19 cellular contexts compared by ENCODE assay signal in genomic region chr12:14904854-14905253, GRCh38. TPM values are rescaled to one million over a fixed set of nuclear protein-coding genes. Genes with fewer than 3 reads are reported as not detected.
DNase-seq lines count a peak whose midpoint lies in the region; ATAC-seq and TF ChIP-seq lines count a peak whose summit lies in the region.
"Had no signal": no experiment of that assay in that cellular context is flagged by ENCODE, and none has a peak within 500 bp of the region (broad histone marks: within the 10 kb centered on the region; RNA-seq: fewer than 3 reads in every experiment).

No MANE protein-coding gene starts in this region.

- TF ChIP-seq CTCF in coronary artery (IDR thresholded peaks at IDR 0.05) (no peak), mesothelial cell of epicardium (IDR thresholded peaks at IDR 0.05; ENCODE audit: unreplicated experiment) (no peak), tibial nerve (IDR thresholded peaks at IDR 0.05) (no peak)

- WGBS in tibial nerve, 2 donors = 73 to 87% methylated on average over 8 of the region's 8 CpGs

- H3K4me3 Mint-ChIP-seq in T-cell (no peak overlapping the region), mesothelial cell of epicardium (no peak overlapping the region)
- H3K4me3 Mint-ChIP-seq in effector memory CD8-positive, alpha-beta T cell = no peak overlapping the region
- H3K4me3 Mint-ChIP-seq: neural crest cell; T-helper 1 cell treated with Interleukin-12 subunit alpha and Interleukin-12 subunit beta and Interleukin-4 antibody, amounts not matched to agents 30 μg/mL and 1 μg/mL, for 36 hours had no signal

- H3K36me3 ChIP-seq in tibial nerve = no peaks in the 10 kb centered on the region

- TF ChIP-seq EP300 in tibial nerve (IDR thresholded peaks at IDR 0.05) = no peak

- H3K27me3 ChIP-seq in tibial nerve = no peaks in the 10 kb centered on the region
- H3K27me3 ChIP-seq: hepatocyte had no signal

- no peak for TF ChIP-seq POLR2A in tibial nerve (IDR thresholded peaks at IDR 0.05)

- H3K27ac Mint-ChIP-seq in T-cell (peak overlapping the region; percentile 8 to 13), mesothelial cell of epicardium (peak overlapping the region; percentile 70)
- no peak overlapping the region for H3K27ac Mint-ChIP-seq in effector memory CD8-positive, alpha-beta T cell
- H3K27ac Mint-ChIP-seq: T-helper 1 cell treated with Interleukin-12 subunit alpha and Interleukin-12 subunit beta and Interleukin-4 antibody, amounts not matched to agents 30 μg/mL and 1 μg/mL, for 36 hours had no signal

- no peaks in the 10 kb centered on the region for H3K9me3 ChIP-seq in tibial nerve

- H3K36me3 Mint-ChIP-seq in T-cell (peaks cover 46% of the 10 kb centered on the region), mesothelial cell of epicardium (peaks cover 19% of the 10 kb centered on the region)
- H3K36me3 Mint-ChIP-seq in effector memory CD8-positive, alpha-beta T cell (ENCODE audit: insufficient read depth) = peaks cover 3% of the 10 kb centered on the region

- H3K4me1 Mint-ChIP-seq in T-cell = peaks cover 11 to 20% (median 19%) of the 10 kb centered on the region in 3 donors
- peaks cover 43% of the 10 kb centered on the region for H3K4me1 Mint-ChIP-seq in mesothelial cell of epicardium
- peaks cover 3 to 5% of the 10 kb centered on the region in 2 donors for H3K4me1 Mint-ChIP-seq in effector memory CD8-positive, alpha-beta T cell (ENCODE audit: low read depth in 2 of 2)

- CTCF ChIA-PET in T-cell (lab: Charles Lee) = no interaction called here

- H3K4me1 ChIP-seq in tibial nerve = peaks cover 0 to 19% (median 9%) of the 10 kb centered on the region in 4 donors

- H3K27me3 Mint-ChIP-seq in T-cell (no peaks in the 10 kb centered on the region), mesothelial cell of epicardium (ENCODE audit: low read depth) (no peaks in the 10 kb centered on the region)
- H3K27me3 Mint-ChIP-seq in effector memory CD8-positive, alpha-beta T cell = no peaks in the 10 kb centered on the region

- ATAC-seq in T-cell (replicated peaks in 1 of 4) = no peak
- no peak for ATAC-seq in effector memory CD8-positive, alpha-beta T cell (replicated peaks)
- ATAC-seq: activated CD4-positive, CD25-positive, alpha-beta regulatory T cell treated with anti-CD3 and anti-CD28 coated beads, Interleukin-2, amount 50 U/mL, for 24 hours had no signal

- no peak for DNase-seq in T-cell
- DNase-seq in coronary artery (ENCODE audit: low spot score) = no peak
- DNase-seq in mesothelial cell of epicardium (ENCODE audit: low spot score in 2 of 2, unreplicated experiment in 2 of 2) = no peak
- DNase-seq in tibial nerve (ENCODE audit: low spot score in 2 of 2) = no peak
- no peak for DNase-seq in retina
- DNase-seq in activated CD4-positive, CD25-positive, alpha-beta regulatory T cell treated with anti-CD3 and anti-CD28 coated beads, Interleukin-2, amount 50 U/mL, for 72 hours = no peak
- DNase-seq in effector memory CD8-positive, alpha-beta T cell = no peak
- DNase-seq: AML-193; central memory CD4-positive, alpha-beta T cell; KBM-7; midbrain; NCI-H2081; SHP77; stimulated activated naive CD4-positive, alpha-beta T cell treated with Interleukin-2 at 50 U/mL for 16 hours had no signal

- POLR2A ChIA-PET in T-cell (lab: Charles Lee) = no interaction called here

- peak overlapping the region; percentile 61 to 68 for H3K27ac ChIP-seq in coronary artery
- peak overlapping the region in 3 of 4 donors; percentile 16 to 45 (median 36) for H3K27ac ChIP-seq in tibial nerve
- H3K27ac ChIP-seq: hepatocyte had no signal

- peaks cover 0 to 3% (median 0%) of the 10 kb centered on the region in 3 donors for H3K9me3 Mint-ChIP-seq in T-cell
- peaks cover 7% of the 10 kb centered on the region for H3K9me3 Mint-ChIP-seq in mesothelial cell of epicardium
- H3K9me3 Mint-ChIP-seq in effector memory CD8-positive, alpha-beta T cell = no peaks in the 10 kb centered on the region
- H3K9me3 Mint-ChIP-seq: T-helper 1 cell treated with Interleukin-12 subunit alpha and Interleukin-12 subunit beta and Interleukin-4 antibody, amounts not matched to agents 30 μg/mL and 1 μg/mL, for 36 hours had no signal

- peak overlapping the region; percentile 22 for H3K4me3 ChIP-seq in coronary artery
- no peak overlapping the region for H3K4me3 ChIP-seq in tibial nerve
- H3K4me3 ChIP-seq: hepatocyte had no signal

RNA-seq across cellular contexts. Expression of gene MGP, which starts 19.2 kb away (rescaled TPM):
- 1 to 10 TPM; 1.5 to 4.0 (median 2.2) TPM for total RNA-seq in T-cell
- total RNA-seq in mesothelial cell of epicardium = 202 to 221 TPM (median 202 TPM) in 3 replicates
- total RNA-seq in tibial nerve = 100 to 1,000 TPM; 187 to 759 (median 492) TPM
- total RNA-seq: NCI-H460, neural crest cell had no signal

RNA-seq across cellular contexts. Expression of gene ERP27, which starts 33.5 kb away (rescaled TPM):
- total RNA-seq in T-cell (10 to 100 TPM; 11.1 to 21.8 (median 14.7) TPM), mesothelial cell of epicardium (55.2 to 60.4 TPM (median 58.1 TPM) in 3 replicates), tibial nerve (not detected)
- total RNA-seq: NCI-H460, neural crest cell had no signal

RNA-seq across cellular contexts. Expression of gene ARHGDIB, which starts 56.5 kb away (rescaled TPM):
- total RNA-seq in T-cell = 100 to 1,000 TPM; 722 to 938 (median 785) TPM
- 26.2 to 30.1 TPM (median 28.5 TPM) in 3 replicates for total RNA-seq in mesothelial cell of epicardium
- 100 to 1,000 TPM in 2 of 4 donors, 10 to 100 TPM in 2; 63.8 to 112 (median 89.4) TPM for total RNA-seq in tibial nerve
- total RNA-seq: NCI-H460 had no signal

Comparison
In these comparisons a context has a peak if more than half of its experiments do, and no peak if none do; other contexts are left out.
1. H3K27ac Mint-ChIP-seq: peak in T-cell (2 of 2) and mesothelial cell of epicardium (single experiment); none in effector memory CD8-positive, alpha-beta T cell (0 of 2).
2. RNA of gene MGP, which starts 19.2 kb away (total RNA-seq): 187 to 759 TPM in tibial nerve and 202 to 221 TPM in mesothelial cell of epicardium; 1.5 to 4.0 TPM in T-cell; every median in the first group is over 10 times any median in the second.
3. RNA of gene ERP27, which starts 33.5 kb away (total RNA-seq): 55.2 to 60.4 TPM in mesothelial cell of epicardium and 11.1 to 21.8 TPM in T-cell; not detected in tibial nerve; every median in the first group is over 10 times any median in the second.
4. RNA of gene ARHGDIB, which starts 56.5 kb away (total RNA-seq): 722 to 938 TPM in T-cell; 63.8 to 112 TPM in tibial nerve and 26.2 to 30.1 TPM in mesothelial cell of epicardium; every median in the first group is over 4 times any median in the second.